ENCODE assay signal across 22 cellular contexts in the genomic region with DNA sequence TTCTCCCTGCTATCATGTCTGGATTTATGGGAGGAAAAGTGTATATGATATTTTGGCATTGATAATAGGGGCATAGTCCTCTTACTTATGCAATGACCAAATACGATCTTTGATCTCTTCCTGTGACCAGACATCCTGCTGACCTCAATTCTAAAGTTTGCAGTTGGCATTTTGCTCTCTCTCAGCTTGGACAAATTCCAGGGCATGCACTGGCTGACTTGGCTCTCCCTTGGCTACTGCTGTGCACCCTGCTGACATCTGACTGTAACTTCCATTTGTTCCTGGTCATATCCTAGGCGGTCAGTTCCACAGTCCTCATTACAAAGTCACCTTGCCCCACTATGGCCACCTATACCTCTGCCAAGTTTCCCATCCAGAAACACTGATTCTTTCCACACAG.
DNase-seq lines count a peak whose midpoint lies in the region; ATAC-seq and TF ChIP-seq lines count a peak whose summit lies in the region.
"Had no signal": no experiment of that assay in that cellular context is flagged by ENCODE, and none has a peak within 500 bp of the region (broad histone marks: within the 10 kb centered on the region; RNA-seq: fewer than 3 reads in every experiment).

No MANE protein-coding gene starts in this region.

- no peaks in the 10 kb centered on the region for H3K36me3 Mint-ChIP-seq in stimulated activated memory B cell treated with anti-CD40 and anti-IgM and Interleukin-4, amounts not matched to agents 10 μg/mL and 1 μg/mL and 100 μg/mL, for 72 hours

- ATAC-seq in right lobe of liver: peak; percentile 98 to 100 (median 99)
- no peak for ATAC-seq in stimulated activated memory B cell treated with anti-CD40 and anti-IgM and Interleukin-4, amounts not matched to agents 10 μg/mL and 1 μg/mL and 100 μg/mL, for 72 hours
- ATAC-seq in HG03460 (IDR thresholded peaks at IDR 0.05; ENCODE audit: unreplicated experiment): no peak
- ATAC-seq: psoas muscle, upper lobe of right lung had no signal

- TF ChIP-seq POLR2A in right lobe of liver (IDR thresholded peaks at IDR 0.05): no peak

- H3K9me3 ChIP-seq in right lobe of liver: no peaks in the 10 kb centered on the region
- H3K9me3 ChIP-seq: neutrophil, psoas muscle, SJSA1, upper lobe of right lung had no signal

- peaks cover 11% of the 10 kb centered on the region for H3K27me3 Mint-ChIP-seq in stimulated activated memory B cell treated with anti-CD40 and anti-IgM and Interleukin-4, amounts not matched to agents 10 μg/mL and 1 μg/mL and 100 μg/mL, for 72 hours

- no peak overlapping the region for H3K27ac Mint-ChIP-seq in stimulated activated memory B cell treated with anti-CD40 and anti-IgM and Interleukin-4, amounts not matched to agents 10 μg/mL and 1 μg/mL and 100 μg/mL, for 72 hours
- H3K27ac Mint-ChIP-seq: activated T-cell treated with anti-CD3 and anti-CD28 coated beads, Interleukin-2, amount 50 U/mL, for 24 hours had no signal

- no peaks in the 10 kb centered on the region for H3K4me1 Mint-ChIP-seq in stimulated activated memory B cell treated with anti-CD40 and anti-IgM and Interleukin-4, amounts not matched to agents 10 μg/mL and 1 μg/mL and 100 μg/mL, for 72 hours

- H3K27ac ChIP-seq in right lobe of liver: peak overlapping the region; percentile 19 to 64 (median 50)
- H3K27ac ChIP-seq: C4-2B, coronary artery, neutrophil, psoas muscle, SJSA1, upper lobe of right lung had no signal

- in situ Hi-C loops in ACHN (cut with HindIII; ENCODE audit: low pct_ligation_motif_present, low pct_unique_long_range_greater_than_20kb, low sequenced_read_pairs): no loop called here

- H3K4me3 ChIP-seq in right lobe of liver: no peak overlapping the region
- H3K4me3 ChIP-seq: coronary artery, psoas muscle, SJSA1, upper lobe of right lung had no signal

- DNase-seq in ACHN (peak; percentile 10), HuH-7.5 (ENCODE audit: low spot score) (peak; percentile 6), cerebellar cortex (ENCODE audit: low spot score) (peak; percentile 30), right lobe of liver (peak; percentile 60 to 89 (median 72)), T1000 (lab: John Stamatoyannopoulos, UW) (no peak)
- DNase-seq in stimulated activated CD4-positive, alpha-beta T cell treated with anti-CD3 and anti-CD28 coated beads, Interleukin-2, amount 100 ng/mL, for 48 hours: no peak
- DNase-seq: activated CD4-positive, alpha-beta T cell treated with anti-CD3 and anti-CD28 coated beads for 4 hours; activated CD8-positive, alpha-beta memory T cell treated with anti-CD3 and anti-CD28 coated beads for 24 hours; activated T-cell treated with anti-CD3 and anti-CD28 coated beads, Interleukin-2, amount 50 U/mL, for 24 hours; kidney; mammary epithelial cell; NCI-H1048; NCI-H187; NCI-H526; psoas muscle; upper lobe of right lung had no signal

- H3K4me3 Mint-ChIP-seq in stimulated activated memory B cell treated with anti-CD40 and anti-IgM and Interleukin-4, amounts not matched to agents 10 μg/mL and 1 μg/mL and 100 μg/mL, for 72 hours: no peak overlapping the region
- H3K4me3 Mint-ChIP-seq: activated T-cell treated with anti-CD3 and anti-CD28 coated beads, Interleukin-2, amount 50 U/mL, for 24 hours had no signal

- TF ChIP-seq CTCF in right lobe of liver (IDR thresholded peaks at IDR 0.05): no peak

- peaks cover 0 to 14% (median 6%) of the 10 kb centered on the region in 4 donors for H3K4me1 ChIP-seq in right lobe of liver
- H3K4me1 ChIP-seq: psoas muscle, SJSA1, upper lobe of right lung had no signal

- peaks cover 7% of the 10 kb centered on the region for H3K9me3 Mint-ChIP-seq in stimulated activated memory B cell treated with anti-CD40 and anti-IgM and Interleukin-4, amounts not matched to agents 10 μg/mL and 1 μg/mL and 100 μg/mL, for 72 hours

- intact Hi-C loops in right lobe of liver (cut with DNase I): no loop called here

- H3K36me3 ChIP-seq in right lobe of liver: no peaks in the 10 kb centered on the region
- H3K36me3 ChIP-seq: neutrophil, SJSA1, upper lobe of right lung had no signal

- WGBS in right lobe of liver (ENCODE audit: insufficient coverage, low coverage, low lambda C conversion rate, missing lambda C conversion rate): 35% methylated on average over 2 of the region's 2 CpGs

- no peaks in the 10 kb centered on the region for H3K27me3 ChIP-seq in right lobe of liver
- H3K27me3 ChIP-seq: neutrophil, SJSA1, upper lobe of right lung had no signal

Comparison
In these comparisons a context has a peak if more than half of its experiments do, and no peak if none do; other contexts are left out.
1. DNase-seq: peak in ACHN (single experiment), HuH-7.5 (single experiment), cerebellar cortex (single experiment) and right lobe of liver (3 of 3); none in stimulated activated CD4-positive, alpha-beta T cell treated with anti-CD3 and anti-CD28 coated beads, Interleukin-2, amount 100 ng/mL, for 48 hours (0 of 2) and T1000 (single experiment).
2. ATAC-seq: peak in right lobe of liver (4 of 4); none in stimulated activated memory B cell treated with anti-CD40 and anti-IgM and Interleukin-4, amounts not matched to agents 10 μg/mL and 1 μg/mL and 100 μg/mL, for 72 hours (single experiment) and HG03460 (single experiment).